ENCODE assay signal across 8 cellular contexts in the genomic region with DNA sequence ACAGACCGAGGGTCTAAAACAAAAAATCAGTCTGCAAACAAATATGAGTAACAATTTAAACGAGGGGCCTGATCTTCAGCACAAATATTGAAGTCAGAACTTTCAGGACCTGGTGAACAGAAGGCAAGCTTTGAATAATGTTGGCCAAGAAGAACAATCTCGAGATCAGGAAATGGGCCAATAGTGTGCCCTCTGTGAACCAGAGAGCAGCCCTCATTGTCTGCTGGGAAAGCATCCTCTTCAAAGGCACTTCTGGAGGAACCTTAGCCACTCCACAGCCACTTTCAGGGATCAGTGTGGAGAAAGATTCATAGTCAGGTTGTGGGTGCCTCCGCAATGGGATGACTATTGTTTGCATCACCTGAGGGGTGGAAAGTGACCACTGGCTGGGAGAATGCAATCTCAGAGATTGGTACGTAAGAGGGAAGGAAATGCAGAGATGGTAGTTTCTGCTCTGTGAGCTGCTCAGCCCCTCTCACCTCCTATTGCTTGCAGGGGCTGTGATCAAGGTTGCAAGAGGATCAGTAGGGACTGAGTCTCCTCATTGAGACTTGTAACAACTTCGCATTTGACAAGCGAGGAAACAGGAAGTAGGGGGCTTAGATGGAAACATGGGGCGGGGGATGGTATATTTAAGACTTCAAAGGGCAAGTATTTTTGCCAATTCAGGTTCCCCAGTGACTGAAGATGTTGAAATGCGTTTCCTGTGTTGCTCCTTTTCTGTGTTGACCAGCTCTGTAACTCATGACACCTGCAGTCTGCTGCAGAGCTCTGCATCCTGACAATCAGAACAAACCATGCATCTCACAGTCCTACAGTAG. TPM values are rescaled to one million over a fixed set of nuclear protein-coding genes. Genes with fewer than 3 reads are reported as not detected.
DNase-seq lines count a peak whose midpoint lies in the region; ATAC-seq and TF ChIP-seq lines count a peak whose summit lies in the region.

No MANE protein-coding gene starts in this region.

- peak overlapping the region; percentile 79 for H3K27ac ChIP-seq in epithelial cell of prostate
- peak overlapping the region; percentile 43 to 74 (median 64) for H3K27ac ChIP-seq in stomach

- no peak for TF ChIP-seq EP300 in stomach (IDR thresholded peaks at IDR 0.05)

- peak; percentile 28 to 43 for ATAC-seq in activated T-cell treated with anti-CD3 and anti-CD28 coated beads, Interleukin-2, amount 50 U/mL, for 4 hours
- ATAC-seq in GM21447 (IDR thresholded peaks at IDR 0.05; ENCODE audit: unreplicated experiment), result no peak

- WGBS in stomach, 5 donors, result 67 to 78% (median 75%) methylated on average over 9 of the region's 9 CpGs

- no peaks in the 10 kb centered on the region for H3K36me3 Mint-ChIP-seq in activated T-cell treated with anti-CD3 and anti-CD28 coated beads, Interleukin-2, amount 50 U/mL, for 4 hours (ENCODE audit: insufficient read depth)

- H3K4me3 Mint-ChIP-seq in activated T-cell treated with anti-CD3 and anti-CD28 coated beads, Interleukin-2, amount 50 U/mL, for 4 hours, result no peak overlapping the region

- peaks cover 24% of the 10 kb centered on the region for H3K4me1 Mint-ChIP-seq in activated T-cell treated with anti-CD3 and anti-CD28 coated beads, Interleukin-2, amount 50 U/mL, for 4 hours (ENCODE audit: low read depth)

- no peak for TF ChIP-seq CTCF in stomach (IDR thresholded peaks at IDR 0.05)

- no peaks in the 10 kb centered on the region for H3K36me3 ChIP-seq in stomach

- H3K9me3 Mint-ChIP-seq in activated T-cell treated with anti-CD3 and anti-CD28 coated beads, Interleukin-2, amount 50 U/mL, for 4 hours, result no peaks in the 10 kb centered on the region

- DNase-seq in activated T-cell treated with anti-CD3 and anti-CD28 coated beads, Interleukin-2, amount 50 U/mL, for 4 hours, result no peak
- DNase-seq in activated T-cell treated with anti-CD3 and anti-CD28 coated beads for 4 hours (no peak), NOMO-1 (lab: John Stamatoyannopoulos, UW; ENCODE audit: unreplicated experiment in 2 of 2) (peak; percentile 36 to 55), epithelial cell of prostate (ENCODE audit: low read depth, low spot score) (no peak), stomach (no peak), NCI-H1694 treated with DMSO at 0.1 percent for 48 hours (lab: John Stamatoyannopoulos, UW) (no peak)
- no peak for DNase-seq in stimulated activated CD4-positive, alpha-beta T cell treated with anti-CD3 and anti-CD28 coated beads, Interleukin-1b, Interleukin-23, amount 100 ng/mL, for 48 hours

- H3K27me3 ChIP-seq in stomach, result no peaks in the 10 kb centered on the region

- no peaks in the 10 kb centered on the region for H3K9me3 ChIP-seq in stomach

- intact Hi-C loops in stomach (cut with DNase I; ENCODE audit: low total_unique reads), result no loop called here

- no peak overlapping the region for H3K4me3 ChIP-seq in stomach

- peaks cover 7 to 34% (median 22%) of the 10 kb centered on the region in 4 donors for H3K4me1 ChIP-seq in stomach

- H3K27me3 Mint-ChIP-seq in activated T-cell treated with anti-CD3 and anti-CD28 coated beads, Interleukin-2, amount 50 U/mL, for 4 hours (ENCODE audit: low read depth), result no peaks in the 10 kb centered on the region

- TF ChIP-seq POLR2A in stomach (IDR thresholded peaks at IDR 0.05), result no peak

RNA-seq across cellular contexts. Expression of gene IFRD1, which starts 28.4 kb away (rescaled TPM):
- 10 to 100 TPM; 83.5 to 90.2 (median 86.8) TPM for total RNA-seq in activated T-cell treated with anti-CD3 and anti-CD28 coated beads, Interleukin-2, amount 50 U/mL, for 4 hours
- total RNA-seq in stomach, result 100 to 1,000 TPM in 2 of 5 donors, 10 to 100 TPM in 3; 37.9 to 137 (median 76.4) TPM
- 10 to 100 TPM; 19.9 to 44.4 (median 42.4) TPM for polyA plus RNA-seq in stomach

RNA-seq across cellular contexts. Expression of gene LSMEM1, which starts 58.9 kb away (rescaled TPM):
- under 1 TPM; 0.51 to 0.82 (median 0.63) TPM for total RNA-seq in activated T-cell treated with anti-CD3 and anti-CD28 coated beads, Interleukin-2, amount 50 U/mL, for 4 hours
- total RNA-seq in stomach, result 1 to 10 TPM in 3 of 5 donors, not detected in 2; 1.2 to 5.9 (median 2.9) TPM
- 1 to 10 TPM in 2 of 3 donors, under 1 TPM in 1; 1.00 to 3.9 (median 1.4) TPM for polyA plus RNA-seq in stomach

Comparison
In these comparisons a context has a peak if more than half of its experiments do, and no peak if none do; other contexts are left out.
1. DNase-seq: peak in NOMO-1 (2 of 2); none in activated T-cell treated with anti-CD3 and anti-CD28 coated beads, Interleukin-2, amount 50 U/mL, for 4 hours (single experiment), activated T-cell treated with anti-CD3 and anti-CD28 coated beads for 4 hours (single experiment), epithelial cell of prostate (single experiment), stomach (single experiment), stimulated activated CD4-positive, alpha-beta T cell treated with anti-CD3 and anti-CD28 coated beads, Interleukin-1b, Interleukin-23, amount 100 ng/mL, for 48 hours (single experiment) and NCI-H1694 treated with DMSO at 0.1 percent for 48 hours (single experiment).